Comparison of ENCODE assay signal across 18 cellular contexts in genomic region chr4:84846985-84847384, GRCh38.
"Had no signal": no experiment of that assay in that cellular context is flagged by ENCODE, and none has a peak within 500 bp of the region (broad histone marks: within the 10 kb centered on the region; RNA-seq: fewer than 3 reads in every experiment).

No MANE protein-coding gene starts in this region.

- H3K4me1 ChIP-seq: uterus had no signal

- H3K27me3 ChIP-seq: brain microvascular endothelial cell, foreskin keratinocyte, tibial nerve, uterus had no signal

- H3K4me3 ChIP-seq: tibial nerve, uterus had no signal

- H3K27ac Mint-ChIP-seq: activated B cell treated with CpG ODN at 0.5 μM for 24 hours; activated naive CD4-positive, alpha-beta T cell treated with anti-CD3 and anti-CD28 coated beads, Interleukin-2, amount 50 U/mL, for 72 hours; activated T-cell treated with anti-CD3 and anti-CD28 coated beads, Interleukin-2, amount 50 U/mL, for 72 hours; stimulated activated effector memory CD8-positive, alpha-beta T cell treated with anti-CD3 and anti-CD28 coated beads, Interleukin-12 subunit alpha, Interleukin-12 subunit beta, amount 100 ng/mL, for 72 hours had no signal

- H3K9me3 Mint-ChIP-seq: activated B cell treated with CpG ODN at 0.5 μM for 24 hours; activated naive CD4-positive, alpha-beta T cell treated with anti-CD3 and anti-CD28 coated beads, Interleukin-2, amount 50 U/mL, for 72 hours; activated T-cell treated with anti-CD3 and anti-CD28 coated beads, Interleukin-2, amount 50 U/mL, for 72 hours had no signal

- ATAC-seq: activated naive CD4-positive, alpha-beta T cell treated with anti-CD3 and anti-CD28 coated beads, Interleukin-2, amount 50 U/mL, for 72 hours; activated T-cell treated with anti-CD3 and anti-CD28 coated beads, Interleukin-2, amount 50 U/mL, for 72 hours; foreskin keratinocyte; stimulated activated effector memory CD8-positive, alpha-beta T cell treated with anti-CD3 and anti-CD28 coated beads, Interleukin-12 subunit alpha, Interleukin-12 subunit beta, amount 100 ng/mL, for 72 hours had no signal

- DNase-seq: activated B cell treated with CpG ODN at 0.5 μM for 24 hours; activated CD4-positive, alpha-beta T cell treated with anti-CD3 and anti-CD28 coated beads for 48 hours; activated CD8-positive, alpha-beta memory T cell treated with anti-CD3 and anti-CD28 coated beads, Interleukin-2, amount 50 U/mL, for 48 hours; activated gamma-delta T cell; activated T-cell treated with anti-CD3 and anti-CD28 coated beads, Interleukin-2, amount 50 U/mL, for 72 hours; amniotic stem cell; brain microvascular endothelial cell; cortex of kidney; effector CD8-positive, alpha-beta T cell; foreskin keratinocyte; head of caudate nucleus; kidney glomerular epithelial cell; stimulated activated CD4-positive, alpha-beta T cell treated with anti-CD3 and anti-CD28 coated beads, Interleukin-12 subunit alpha, Interleukin-12 subunit beta, amount 100 ng/mL, for 4 hours; stimulated activated CD4-positive, alpha-beta T cell treated with anti-CD3 and anti-CD28 coated beads, Interleukin-2, amount 100 ng/mL, for 24 hours; uterus had no signal

- H3K27me3 Mint-ChIP-seq: activated B cell treated with CpG ODN at 0.5 μM for 24 hours had no signal

- H3K36me3 Mint-ChIP-seq: activated naive CD4-positive, alpha-beta T cell treated with anti-CD3 and anti-CD28 coated beads, Interleukin-2, amount 50 U/mL, for 72 hours; stimulated activated effector memory CD8-positive, alpha-beta T cell treated with anti-CD3 and anti-CD28 coated beads, Interleukin-12 subunit alpha, Interleukin-12 subunit beta, amount 100 ng/mL, for 72 hours had no signal

- H3K27ac ChIP-seq: brain microvascular endothelial cell, foreskin keratinocyte, uterus had no signal

- H3K36me3 ChIP-seq: uterus had no signal

- H3K4me3 Mint-ChIP-seq: activated B cell treated with CpG ODN at 0.5 μM for 24 hours; activated T-cell treated with anti-CD3 and anti-CD28 coated beads, Interleukin-2, amount 50 U/mL, for 72 hours; stimulated activated effector memory CD8-positive, alpha-beta T cell treated with anti-CD3 and anti-CD28 coated beads, Interleukin-12 subunit alpha, Interleukin-12 subunit beta, amount 100 ng/mL, for 72 hours had no signal

- H3K9me3 ChIP-seq: tibial nerve, uterus had no signal

- H3K4me1 Mint-ChIP-seq: activated B cell treated with CpG ODN at 0.5 μM for 24 hours; stimulated activated effector memory CD8-positive, alpha-beta T cell treated with anti-CD3 and anti-CD28 coated beads, Interleukin-12 subunit alpha, Interleukin-12 subunit beta, amount 100 ng/mL, for 72 hours had no signal
